ENCODE assay signal across 8 cellular contexts in the genomic region with DNA sequence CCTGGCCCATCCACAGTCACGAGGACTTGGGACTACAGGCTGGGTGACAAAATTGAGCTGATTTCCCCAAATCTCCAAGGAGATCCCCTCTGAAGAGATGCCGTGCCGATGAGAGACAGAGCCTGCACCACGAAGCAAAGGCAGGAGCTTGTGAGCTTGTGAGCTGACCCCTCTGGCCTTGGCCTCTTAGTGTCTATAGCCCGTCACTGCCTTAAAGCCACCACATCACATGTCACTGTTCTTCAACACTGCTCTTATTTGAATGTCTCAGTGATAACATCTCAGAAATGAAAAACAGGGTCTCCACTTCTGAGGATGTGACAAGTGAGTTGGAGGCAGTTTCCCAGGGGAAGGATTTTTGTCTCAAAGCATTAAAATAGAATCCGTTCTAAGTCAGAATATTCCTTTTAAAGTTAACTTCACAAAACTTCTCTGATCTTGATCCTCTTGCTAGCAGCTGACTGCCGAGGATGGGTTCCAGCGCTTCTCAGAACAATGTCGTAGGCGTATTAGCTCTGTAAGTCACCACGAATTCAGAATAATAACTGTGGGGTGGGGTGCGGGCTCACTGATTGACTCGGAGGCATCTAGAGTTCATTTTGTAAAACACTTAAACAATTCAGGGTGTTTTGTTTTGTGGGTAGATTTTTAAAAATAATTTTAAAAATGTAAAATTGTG. TPM values are rescaled to one million over a fixed set of nuclear protein-coding genes. Genes with fewer than 3 reads are reported as not detected.
A peak's percentile ranks its signal among the peaks of the same experiment; 100 is the strongest.
DNase-seq lines count a peak whose midpoint lies in the region; ATAC-seq and TF ChIP-seq lines count a peak whose summit lies in the region.

No MANE protein-coding gene starts in this region.

- H2AFZ ChIP-seq in osteoblast (ENCODE audit: low read length) = peak overlapping the region; percentile 81

- H3K36me3 ChIP-seq in Peyer's patch (no peaks in the 10 kb centered on the region), adipocyte (ENCODE audit: control insufficient read depth, insufficient read depth, low read length, severe bottlenecking) (no peaks in the 10 kb centered on the region), osteoblast (ENCODE audit: insufficient read depth, low read length) (no peaks in the 10 kb centered on the region)

- H3K27ac ChIP-seq in Peyer's patch (peak overlapping the region; percentile 8 to 69 (median 62)), osteoblast (ENCODE audit: low read depth, low read length) (peak overlapping the region; percentile 95)

- peak overlapping the region; percentile 76 for H3K4me2 ChIP-seq in osteoblast (ENCODE audit: insufficient read depth, low read length)

- no peak for TF ChIP-seq POLR2A in Peyer's patch (IDR thresholded peaks at IDR 0.05)

- peak; percentile 59 for ATAC-seq in GM18909 (IDR thresholded peaks at IDR 0.05; ENCODE audit: poor library complexity, unreplicated experiment)

- TF ChIP-seq CTCF in Peyer's patch (IDR thresholded peaks at IDR 0.05) (no peak), osteoblast (IDR thresholded peaks at IDR 0.05; ENCODE audit: extremely low read depth, low read depth, low read length) (no peak)

- H3K27me3 ChIP-seq in Peyer's patch = no peaks in the 10 kb centered on the region
- no peaks in the 10 kb centered on the region for H3K27me3 ChIP-seq in adipocyte (replicated peaks; ENCODE audit: control insufficient read depth, insufficient read depth, low read length)
- no peaks in the 10 kb centered on the region for H3K27me3 ChIP-seq in osteoblast (ENCODE audit: insufficient read depth, low read length)

- H4K20me1 ChIP-seq in osteoblast (ENCODE audit: insufficient read depth, low read length) = no peaks in the 10 kb centered on the region

- H3K79me2 ChIP-seq in osteoblast (ENCODE audit: insufficient read depth, low read length) = peaks cover 26% of the 10 kb centered on the region

- H3K4me1 ChIP-seq in Peyer's patch (peaks cover 0 to 19% (median 10%) of the 10 kb centered on the region in 4 donors), adipocyte (ENCODE audit: control insufficient read depth, insufficient read depth, low read length) (peaks cover 24% of the 10 kb centered on the region), osteoblast (ENCODE audit: insufficient read depth, low read length) (peaks cover 43% of the 10 kb centered on the region)

- H3K4me3 ChIP-seq in Peyer's patch = peak overlapping the region in 1 of 4 donors; percentile 7
- peak overlapping the region; percentile 68 for H3K4me3 ChIP-seq in adipocyte (ENCODE audit: low read length)
- peak overlapping the region; percentile 51 for H3K4me3 ChIP-seq in osteoblast (ENCODE audit: insufficient read depth, low read length)

- peak overlapping the region; percentile 72 for H3K9ac ChIP-seq in adipocyte (ENCODE audit: low read length)

- DNase-seq in Peyer's patch (peak in 1 of 3 donors; percentile 56), adipocyte (ENCODE audit: low read depth) (no peak), osteoblast (ENCODE audit: insufficient read length, low spot score, missing footprints) (peak; percentile 80), NCI-H524 (lab: John Stamatoyannopoulos, UW) (no peak), inferior parietal cortex (ENCODE audit: extremely low spot score) (no peak), occipital lobe (lab: John Stamatoyannopoulos, UW) (no peak), NCI-H1105 (lab: John Stamatoyannopoulos, UW) (no peak)

- no peaks in the 10 kb centered on the region for H3K9me3 ChIP-seq in Peyer's patch
- no peaks in the 10 kb centered on the region for H3K9me3 ChIP-seq in adipocyte (ENCODE audit: control insufficient read depth, low read length)
- no peaks in the 10 kb centered on the region for H3K9me3 ChIP-seq in osteoblast (ENCODE audit: low read depth, low read length)

RNA-seq across cellular contexts. Expression of a gene that starts 37.5 kb away (rescaled TPM):
- total RNA-seq in Peyer's patch (100 to 1,000 TPM in 1 of 4 donors, 10 to 100 TPM in 2, 1 to 10 TPM in 1; 9.9 to 119 (median 15.6) TPM), osteoblast (23.0 and 24.6 TPM in 2 replicates), occipital lobe (29.0 TPM)
